In the genomic region with DNA sequence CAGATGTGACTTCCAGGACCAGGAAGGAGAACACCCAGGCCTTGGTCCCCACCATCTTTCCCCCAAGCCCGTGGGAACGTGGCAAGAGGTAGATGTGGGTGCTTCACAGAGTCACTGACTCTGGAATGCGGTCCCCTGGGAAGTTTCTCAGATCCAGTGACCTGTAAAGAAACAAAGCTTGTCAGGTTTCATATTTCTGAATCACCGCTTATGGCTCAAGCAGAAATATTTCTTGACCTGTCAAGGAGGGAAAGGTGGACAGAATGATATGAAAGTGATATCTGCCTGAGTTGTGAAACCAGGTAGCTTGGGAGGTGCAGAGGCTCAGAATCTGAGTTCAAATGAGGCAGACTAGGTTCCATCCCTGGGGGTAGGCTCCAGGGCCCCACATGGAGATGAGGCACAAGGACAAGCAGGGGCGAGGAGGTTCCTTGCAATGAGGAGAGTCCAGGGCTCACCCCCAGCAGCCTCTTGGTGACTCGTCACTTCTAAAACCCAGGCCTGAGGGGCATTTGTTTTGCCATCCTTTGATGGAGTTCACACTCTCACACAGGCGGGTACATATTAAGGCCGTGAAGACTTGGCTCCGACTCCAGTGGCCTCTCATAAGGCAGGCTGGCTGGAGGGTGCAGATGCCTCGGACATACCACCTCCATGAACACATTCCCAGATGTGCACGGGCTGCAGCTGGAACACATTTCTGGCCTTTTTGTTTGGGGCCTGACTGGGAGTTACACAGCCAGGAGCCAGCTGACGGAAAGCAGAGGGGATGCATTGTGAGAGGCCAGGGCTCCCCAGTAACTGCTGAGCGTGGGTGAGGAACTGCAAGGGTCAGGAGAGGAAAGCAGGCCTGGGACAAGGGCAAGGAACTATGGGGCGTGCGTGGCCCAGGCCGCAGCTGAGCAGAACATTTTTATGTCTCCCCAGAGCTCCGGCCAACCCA, we compare ENCODE assay signal across 22 cellular contexts. TPM values are rescaled to one million over a fixed set of nuclear protein-coding genes. Genes with fewer than 3 reads are reported as not detected.
DNase-seq lines count a peak whose midpoint lies in the region; ATAC-seq and TF ChIP-seq lines count a peak whose summit lies in the region.
"Had no signal": no experiment of that assay in that cellular context is flagged by ENCODE, and none has a peak within 500 bp of the region (broad histone marks: within the 10 kb centered on the region; RNA-seq: fewer than 3 reads in every experiment).

No MANE protein-coding gene starts in this region.

- H3K36me3 ChIP-seq in adipocyte (ENCODE audit: control insufficient read depth, insufficient read depth, low read length, severe bottlenecking) (no peaks in the 10 kb centered on the region), gastroesophageal sphincter (no peaks in the 10 kb centered on the region), thyroid gland (no peaks in the 10 kb centered on the region)

- H3K4me3 Mint-ChIP-seq in nephron progenitor cell (no peak overlapping the region), WTC11 (no peak overlapping the region)
- H3K4me3 Mint-ChIP-seq: activated CD4-positive, alpha-beta memory T cell treated with anti-CD3 and anti-CD28 coated beads for 36 hours; activated naive CD4-positive, alpha-beta T cell treated with anti-CD3 and anti-CD28 coated beads, Interleukin-2, amount 50 U/mL, for 24 hours; B cell had no signal

- TF ChIP-seq POLR2A in gastroesophageal sphincter (IDR thresholded peaks at IDR 0.05) (no peak), thyroid gland (IDR thresholded peaks at IDR 0.05) (no peak)

- H3K4me1 ChIP-seq in adipocyte (ENCODE audit: control insufficient read depth, insufficient read depth, low read length), result peaks cover 50% of the 10 kb centered on the region
- H3K4me1 ChIP-seq in gastroesophageal sphincter, result peaks cover 0 to 14% (median 4%) of the 10 kb centered on the region in 3 donors
- peaks cover 26 to 39% of the 10 kb centered on the region in 2 donors for H3K4me1 ChIP-seq in thyroid gland

- no peaks in the 10 kb centered on the region for H3K36me3 Mint-ChIP-seq in nephron progenitor cell (ENCODE audit: low read depth)
- H3K36me3 Mint-ChIP-seq in WTC11, result no peaks in the 10 kb centered on the region
- H3K36me3 Mint-ChIP-seq: activated CD4-positive, alpha-beta memory T cell treated with anti-CD3 and anti-CD28 coated beads for 36 hours; activated naive CD4-positive, alpha-beta T cell treated with anti-CD3 and anti-CD28 coated beads, Interleukin-2, amount 50 U/mL, for 24 hours had no signal

- peaks cover 3% of the 10 kb centered on the region for H3K27me3 Mint-ChIP-seq in nephron progenitor cell (ENCODE audit: low read depth, poor library complexity)
- H3K27me3 Mint-ChIP-seq in WTC11 (ENCODE audit: low read depth), result no peaks in the 10 kb centered on the region
- H3K27me3 Mint-ChIP-seq: activated naive CD4-positive, alpha-beta T cell treated with anti-CD3 and anti-CD28 coated beads, Interleukin-2, amount 50 U/mL, for 24 hours had no signal

- H3K9ac ChIP-seq in adipocyte (ENCODE audit: low read length), result peak overlapping the region; percentile 56
- H3K9ac ChIP-seq: KMS-11 had no signal

- peak; percentile 17 for DNase-seq in adipocyte (ENCODE audit: low read depth)
- DNase-seq in nephron progenitor cell, result no peak
- peak; percentile 37 to 49 for DNase-seq in thyroid gland
- no peak for DNase-seq in hypothalamus (lab: John Stamatoyannopoulos, UW)
- no peak for DNase-seq in NOMO-1 treated with dmso at 0.1 percent for 144 hours (lab: John Stamatoyannopoulos, UW; ENCODE audit: unreplicated experiment)
- no peak for DNase-seq in WTC11 (ENCODE audit: low spot score)
- DNase-seq: activated CD4-positive, alpha-beta memory T cell treated with anti-CD3 and anti-CD28 coated beads for 36 hours; activated T-cell treated with anti-CD3 and anti-CD28 coated beads, Interleukin-2, amount 50 U/mL, for 48 hours; dermis blood vessel endothelial cell; H7; NCI-H1048; NCI-H526 treated with DMSO at 0.1 percent for 48 hours; OCI-M1; stimulated activated CD4-positive, alpha-beta T cell treated with anti-CD3 and anti-CD28 coated beads, Interleukin-4, amount 100 ng/mL, for 1 hour; T-helper 2 cell had no signal

- H3K27ac Mint-ChIP-seq in nephron progenitor cell (peak overlapping the region; percentile 86), WTC11 (no peak overlapping the region)
- H3K27ac Mint-ChIP-seq: activated CD4-positive, alpha-beta memory T cell treated with anti-CD3 and anti-CD28 coated beads for 36 hours; activated naive CD4-positive, alpha-beta T cell treated with anti-CD3 and anti-CD28 coated beads, Interleukin-2, amount 50 U/mL, for 24 hours; B cell had no signal

- H3K27me3 ChIP-seq in adipocyte (replicated peaks; ENCODE audit: control insufficient read depth, insufficient read depth, low read length) (peaks cover 5% of the 10 kb centered on the region), gastroesophageal sphincter (no peaks in the 10 kb centered on the region), thyroid gland (no peaks in the 10 kb centered on the region)

- no peak overlapping the region for H3K4me3 ChIP-seq in adipocyte (ENCODE audit: low read length)
- peak overlapping the region in 1 of 2 donors; percentile 36 for H3K4me3 ChIP-seq in gastroesophageal sphincter
- H3K4me3 ChIP-seq in thyroid gland (replicated peaks in 1 of 3), result no peak overlapping the region

- POLR2A ChIA-PET in WTC11 (lab: Charles Lee), result no interaction called here

- H3K4me1 Mint-ChIP-seq in nephron progenitor cell, result peaks cover 61% of the 10 kb centered on the region
- no peaks in the 10 kb centered on the region; the same call in 1 of the 2 replicates for H3K4me1 Mint-ChIP-seq in WTC11
- H3K4me1 Mint-ChIP-seq: B cell had no signal

- TF ChIP-seq CTCF in gastroesophageal sphincter (IDR thresholded peaks at IDR 0.05) (no peak), nephron progenitor cell (IDR thresholded peaks at IDR 0.05) (no peak), thyroid gland (IDR thresholded peaks at IDR 0.05) (no peak), WTC11 (IDR thresholded peaks at IDR 0.05) (no peak)

- H3K27ac ChIP-seq in gastroesophageal sphincter (peak overlapping the region in 3 of 4 donors; percentile 48 to 75 (median 69)), thyroid gland (peak overlapping the region; percentile 50 to 58 (median 53))
- H3K27ac ChIP-seq: KMS-11 had no signal

- intact Hi-C loops in thyroid gland (cut with DNase I), result no loop called here

- CTCF ChIA-PET in WTC11 (lab: Charles Lee), result interaction anchor here (0.5 to 3.3 kb wide), 6 partner anchors 9 to 116 kb away, joined by 3 to 33 read pairs (median 6); no protein-coding TSS in a partner anchor

- H3K9me3 Mint-ChIP-seq in nephron progenitor cell, result no peaks in the 10 kb centered on the region
- no peaks in the 10 kb centered on the region for H3K9me3 Mint-ChIP-seq in WTC11
- H3K9me3 Mint-ChIP-seq: activated CD4-positive, alpha-beta memory T cell treated with anti-CD3 and anti-CD28 coated beads for 36 hours; activated naive CD4-positive, alpha-beta T cell treated with anti-CD3 and anti-CD28 coated beads, Interleukin-2, amount 50 U/mL, for 24 hours had no signal

- ATAC-seq in gastroesophageal sphincter (no peak), HG03159 (IDR thresholded peaks at IDR 0.05; ENCODE audit: unreplicated experiment) (no peak), WTC11 (no peak)

- H3K9me3 ChIP-seq in adipocyte (ENCODE audit: control insufficient read depth, low read length) (no peaks in the 10 kb centered on the region), gastroesophageal sphincter (no peaks in the 10 kb centered on the region), thyroid gland (no peaks in the 10 kb centered on the region)

- 66 to 76% methylated on average over 7 to 11 of the region's 17 CpGs for WGBS in gastroesophageal sphincter (ENCODE audit: low coverage in 1 of 2), 2 donors
- WGBS in thyroid gland, 2 donors, result 70 to 72% methylated on average over 17 of the region's 17 CpGs

- TF ChIP-seq EP300 in gastroesophageal sphincter (IDR thresholded peaks at IDR 0.05), result no peak

TF ChIP-seq in WTC11, 78 proteins besides CTCF, POLR2A, EP300 and RAD21:
- no peak for TF ChIP-seq CREM (CRISPR knock-in tag; IDR thresholded peaks at IDR 0.05)
- TF ChIP-seq, protein P1, sequence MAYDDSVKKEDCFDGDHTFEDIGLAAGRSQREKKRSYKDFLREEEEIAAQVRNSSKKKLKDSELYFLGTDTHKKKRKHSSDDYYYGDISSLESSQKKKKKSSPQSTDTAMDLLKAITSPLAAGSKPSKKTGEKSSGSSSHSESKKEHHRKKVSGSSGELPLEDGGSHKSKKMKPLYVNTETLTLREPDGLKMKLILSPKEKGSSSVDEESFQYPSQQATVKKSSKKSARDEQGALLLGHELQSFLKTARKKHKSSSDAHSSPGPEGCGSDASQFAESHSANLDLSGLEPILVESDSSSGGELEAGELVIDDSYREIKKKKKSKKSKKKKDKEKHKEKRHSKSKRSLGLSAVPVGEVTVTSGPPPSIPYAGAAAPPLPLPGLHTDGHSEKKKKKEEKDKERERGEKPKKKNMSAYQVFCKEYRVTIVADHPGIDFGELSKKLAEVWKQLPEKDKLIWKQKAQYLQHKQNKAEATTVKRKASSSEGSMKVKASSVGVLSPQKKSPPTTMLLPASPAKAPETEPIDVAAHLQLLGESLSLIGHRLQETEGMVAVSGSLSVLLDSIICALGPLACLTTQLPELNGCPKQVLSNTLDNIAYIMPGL (CRISPR knock-in tag; IDR thresholded peaks at IDR 0.05), result no peak
- no peak for TF ChIP-seq TEAD1 (CRISPR knock-in tag; IDR thresholded peaks at IDR 0.05)
- TF ChIP-seq TP53 (CRISPR knock-in tag; IDR thresholded peaks at IDR 0.05), result no peak
- TF ChIP-seq, protein P2, sequence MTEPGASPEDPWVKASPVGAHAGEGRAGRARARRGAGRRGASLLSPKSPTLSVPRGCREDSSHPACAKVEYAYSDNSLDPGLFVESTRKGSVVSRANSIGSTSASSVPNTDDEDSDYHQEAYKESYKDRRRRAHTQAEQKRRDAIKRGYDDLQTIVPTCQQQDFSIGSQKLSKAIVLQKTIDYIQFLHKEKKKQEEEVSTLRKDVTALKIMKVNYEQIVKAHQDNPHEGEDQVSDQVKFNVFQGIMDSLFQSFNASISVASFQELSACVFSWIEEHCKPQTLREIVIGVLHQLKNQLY (CRISPR knock-in tag; IDR thresholded peaks at IDR 0.05), result no peak
- no peak for TF ChIP-seq GTF2I (CRISPR knock-in tag; conservative IDR thresholded peaks at IDR 0.05)
TF ChIP-seq in WTC11: peak in this region for 0.

RNA-seq across cellular contexts. Expression of a gene that starts 1.3 kb away (rescaled TPM):
- 100 to 1,000 TPM in 1 of 4 donors, 10 to 100 TPM in 3; 43.7 to 114 (median 74.5) TPM for total RNA-seq in gastroesophageal sphincter
- total RNA-seq in thyroid gland, result 10 to 100 TPM in 1 of 4 donors, 1 to 10 TPM in 3; 2.1 to 17.6 (median 5.0) TPM
- total RNA-seq in WTC11 (2021), result not detected in 3 replicates
- total RNA-seq: dermis blood vessel endothelial cell, epithelial cell of proximal tubule, H7, SK-MEL-5 had no signal

RNA-seq across cellular contexts. Expression of a gene that starts 24.8 kb away (rescaled TPM):
- total RNA-seq in gastroesophageal sphincter (10 to 100 TPM; 40.1 to 68.8 (median 55.6) TPM), thyroid gland (10 to 100 TPM; 37.9 to 57.5 (median 46.4) TPM), WTC11 (2021) (57.9 to 68.7 TPM (median 61.5 TPM) in 3 replicates)

Comparison
In these comparisons a context has a peak if more than half of its experiments do, and no peak if none do; other contexts are left out.
1. DNase-seq: peak in adipocyte (single experiment) and thyroid gland (2 of 2); none in nephron progenitor cell (single experiment), hypothalamus (0 of 51), NOMO-1 treated with dmso at 0.1 percent for 144 hours (single experiment) and WTC11 (single experiment).